Comparison of ENCODE assay signal across 6 cellular contexts in the genomic region with DNA sequence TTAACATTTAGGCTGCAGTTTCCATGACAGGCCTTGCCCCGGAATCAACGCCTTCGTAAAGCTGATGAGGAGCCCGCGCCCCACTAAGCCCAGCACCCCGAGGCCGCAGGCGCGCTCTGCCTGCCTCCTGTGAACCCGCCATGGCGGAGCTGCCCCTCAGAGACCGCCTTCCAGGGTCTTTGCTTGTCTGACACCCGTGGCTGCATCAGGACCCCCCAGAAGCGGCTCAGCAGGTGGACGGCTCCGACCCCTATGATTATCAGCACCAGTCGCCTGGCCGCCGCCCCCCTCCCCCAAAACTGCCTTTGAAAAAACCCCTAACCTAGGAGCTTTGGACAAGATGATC. TPM values are rescaled to one million over a fixed set of nuclear protein-coding genes. Genes with fewer than 3 reads are reported as not detected.
DNase-seq lines count a peak whose midpoint lies in the region; ATAC-seq and TF ChIP-seq lines count a peak whose summit lies in the region.

No MANE protein-coding gene starts in this region.

- CTCF ChIA-PET in activated CD4-positive, alpha-beta T cell treated with anti-CD3 and anti-CD28 coated beads, Interleukin-2, amount 10 ng/mL, durations not matched to agents 7 days and 5 days (lab: Charles Lee): interaction anchor here (0.6 to 4.9 kb wide), 8 partner anchors 9 to 157 kb away, joined by 3 to 37 read pairs (median 3); partner anchors contain the start of genes MRPL41 and ZMYND19

- peaks cover 19% of the 10 kb centered on the region for H3K36me3 Mint-ChIP-seq in activated CD4-positive, alpha-beta T cell treated with anti-CD3 and anti-CD28 coated beads, Interleukin-2, amount 10 ng/mL, durations not matched to agents 7 days and 5 days (ENCODE audit: low read depth)

- H3K36me3 ChIP-seq in thymus (ENCODE audit: control insufficient read depth, insufficient read depth): peaks cover 41% of the 10 kb centered on the region

- H3K27me3 ChIP-seq in thymus (ENCODE audit: control insufficient read depth, insufficient read depth): no peaks in the 10 kb centered on the region

- DNase-seq in activated CD4-positive, alpha-beta T cell treated with anti-CD3 and anti-CD28 coated beads, Interleukin-2, amount 10 ng/mL, durations not matched to agents 7 days and 5 days: no peak
- DNase-seq in activated CD4-positive, alpha-beta T cell treated with anti-CD3 and anti-CD28 coated beads, Interleukin-2, amount 50 U/mL, for 48 hours: no peak
- DNase-seq in foreskin fibroblast (no peak), SKM-1 treated with dmso at 0.1 percent for 144 hours (lab: John Stamatoyannopoulos, UW; ENCODE audit: unreplicated experiment) (no peak)

- peak overlapping the region; percentile 53 for H3K27ac ChIP-seq in thymus (ENCODE audit: low read depth)

- 69% methylated on average over 19 of the region's 19 CpGs for WGBS in thymus

- peaks cover 15% of the 10 kb centered on the region for H3K4me1 ChIP-seq in thymus (ENCODE audit: control insufficient read depth, insufficient read depth, low read length)

- H3K27ac Mint-ChIP-seq in activated CD4-positive, alpha-beta T cell treated with anti-CD3 and anti-CD28 coated beads, Interleukin-2, amount 10 ng/mL, durations not matched to agents 7 days and 5 days: peak overlapping the region; percentile 75

- H3K4me3 ChIP-seq in foreskin fibroblast (ENCODE audit: low read depth in 1 of 2, low read length in 2 of 2) (peak overlapping the region; percentile 82 to 90), thymus (ENCODE audit: low read length) (peak overlapping the region; percentile 96)

- ATAC-seq in GM19397 (IDR thresholded peaks at IDR 0.05; ENCODE audit: unreplicated experiment): no peak

- H3K9me3 ChIP-seq in thymus (ENCODE audit: control insufficient read depth): no peaks in the 10 kb centered on the region

- no peak for TF ChIP-seq CTCF in foreskin fibroblast (IDR thresholded peaks at IDR 0.05; ENCODE audit: low read depth, low read length)

- POLR2A ChIA-PET in activated CD4-positive, alpha-beta T cell treated with anti-CD3 and anti-CD28 coated beads, Interleukin-2, amount 10 ng/mL, durations not matched to agents 7 days and 5 days (lab: Charles Lee): interaction anchor here (1.0 kb wide), 1 partner anchor 12 kb away, joined by 3 read pairs; no protein-coding TSS in a partner anchor

- H3K9me3 Mint-ChIP-seq in activated CD4-positive, alpha-beta T cell treated with anti-CD3 and anti-CD28 coated beads, Interleukin-2, amount 10 ng/mL, durations not matched to agents 7 days and 5 days: no peaks in the 10 kb centered on the region

- H3K4me3 Mint-ChIP-seq in activated CD4-positive, alpha-beta T cell treated with anti-CD3 and anti-CD28 coated beads, Interleukin-2, amount 10 ng/mL, durations not matched to agents 7 days and 5 days: peak overlapping the region; percentile 79

- H3K27me3 Mint-ChIP-seq in activated CD4-positive, alpha-beta T cell treated with anti-CD3 and anti-CD28 coated beads, Interleukin-2, amount 10 ng/mL, durations not matched to agents 7 days and 5 days: no peaks in the 10 kb centered on the region

- H3K4me1 Mint-ChIP-seq in activated CD4-positive, alpha-beta T cell treated with anti-CD3 and anti-CD28 coated beads, Interleukin-2, amount 10 ng/mL, durations not matched to agents 7 days and 5 days: peaks cover 34% of the 10 kb centered on the region

RNA-seq across cellular contexts. Expression of gene DPH7, which starts 0.5 kb away (rescaled TPM):
- 10 to 100 TPM; 31.1 to 34.4 TPM for total RNA-seq in activated CD4-positive, alpha-beta T cell treated with anti-CD3 and anti-CD28 coated beads, Interleukin-2, amount 10 ng/mL, durations not matched to agents 7 days and 5 days
- 93.1 TPM for polyA plus RNA-seq in thymus

RNA-seq across cellular contexts. Expression of gene ZMYND19, which starts 11.1 kb away (rescaled TPM):
- 10 to 100 TPM; 24.7 to 26.5 TPM for total RNA-seq in activated CD4-positive, alpha-beta T cell treated with anti-CD3 and anti-CD28 coated beads, Interleukin-2, amount 10 ng/mL, durations not matched to agents 7 days and 5 days
- 20.7 TPM for polyA plus RNA-seq in thymus

RNA-seq across cellular contexts. Expression of gene ARRDC1, which starts 26.3 kb away (rescaled TPM):
- total RNA-seq in activated CD4-positive, alpha-beta T cell treated with anti-CD3 and anti-CD28 coated beads, Interleukin-2, amount 10 ng/mL, durations not matched to agents 7 days and 5 days: 10 to 100 TPM; 52.4 to 64.2 TPM
- polyA plus RNA-seq in thymus: 109 TPM

RNA-seq across cellular contexts. Expression of gene MRPL41, which starts 27.6 kb away (rescaled TPM):
- 10 to 100 TPM; 30.2 to 37.1 TPM for total RNA-seq in activated CD4-positive, alpha-beta T cell treated with anti-CD3 and anti-CD28 coated beads, Interleukin-2, amount 10 ng/mL, durations not matched to agents 7 days and 5 days
- polyA plus RNA-seq in thymus: 84.3 TPM

RNA-seq across cellular contexts. Expression of gene PNPLA7, which starts 29.0 kb away (rescaled TPM):
- total RNA-seq in activated CD4-positive, alpha-beta T cell treated with anti-CD3 and anti-CD28 coated beads, Interleukin-2, amount 10 ng/mL, durations not matched to agents 7 days and 5 days: 1 to 10 TPM; 3.8 to 4.4 TPM
- 11.5 TPM for polyA plus RNA-seq in thymus
